Comparison of ENCODE assay signal across 8 cellular contexts in genomic region chr7:158695726-158696452, GRCh38. TPM values are rescaled to one million over a fixed set of nuclear protein-coding genes. Genes with fewer than 3 reads are reported as not detected.
DNase-seq lines count a peak whose midpoint lies in the region; ATAC-seq and FAIRE-seq lines count a peak whose summit lies in the region.

No MANE protein-coding gene starts in this region.

- no peak overlapping the region for H3K4me3 ChIP-seq in skeletal muscle cell (ENCODE audit: low read depth, low read length)

- FAIRE-seq in GM19239 (lab: Jason Lieb, UNC), result no peak

- intact Hi-C loops in left ventricle myocardium superior (cut with micrococcal nuclease), result no loop called here

- peak in 10 of 14 donors; percentile 7 to 51 (median 18) for DNase-seq in C1 segment of cervical spinal cord (lab: John Stamatoyannopoulos, UW)
- DNase-seq in RKO (ENCODE audit: low spot score), result peak; percentile 49
- DNase-seq in anterior cingulate cortex (lab: John Stamatoyannopoulos, UW), result peak in 46 of 58 donors; percentile 10 to 69 (median 36)
- DNase-seq in left ventricle myocardium superior, result no peak
- peak; percentile 53 for DNase-seq in skeletal muscle cell (ENCODE audit: low read depth)
- DNase-seq in GM19239 (ENCODE audit: insufficient read length, low spot score), result no peak

- peak; percentile 51 for ATAC-seq in GM18502 (IDR thresholded peaks at IDR 0.05; ENCODE audit: poor library complexity, unreplicated experiment)
- peak; percentile 58 for ATAC-seq in HG03064 (IDR thresholded peaks at IDR 0.05; ENCODE audit: low read depth, unreplicated experiment)
- ATAC-seq in left ventricle myocardium superior, result peak; percentile 97

RNA-seq across cellular contexts. Expression of gene NCAPG2, which starts 8.7 kb away (rescaled TPM):
- total RNA-seq in left ventricle myocardium superior, result 5.0 TPM

Comparison
In these comparisons a context has a peak if more than half of its experiments do, and no peak if none do; other contexts are left out.
1. DNase-seq: peak in C1 segment of cervical spinal cord (10 of 14), RKO (single experiment), anterior cingulate cortex (46 of 58) and skeletal muscle cell (single experiment); none in left ventricle myocardium superior (single experiment) and GM19239 (single experiment).
2. Peak in every context shown above with its lines, with median percentiles within 50 percentile points of each other: ATAC-seq.